Comparison of ENCODE assay signal across 17 cellular contexts in the genomic region with DNA sequence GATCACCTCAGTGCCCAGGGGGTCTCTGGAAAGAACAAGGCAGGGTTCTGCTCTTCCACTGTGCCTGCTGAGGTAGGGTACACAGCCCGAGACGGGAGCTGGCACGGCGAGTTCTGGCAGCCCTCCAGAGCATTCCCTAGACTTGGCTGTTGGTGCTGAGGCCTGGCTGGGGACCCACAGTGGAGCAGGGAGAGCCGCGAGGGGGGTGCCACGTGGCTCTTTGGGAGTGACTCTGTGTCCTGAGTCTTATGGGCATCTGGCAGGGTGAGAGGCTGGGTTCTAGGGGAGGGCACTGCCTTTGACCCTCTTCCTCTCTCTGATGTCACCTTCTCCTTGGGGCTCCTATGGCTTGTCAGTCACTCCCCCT.
A peak's percentile ranks its signal among the peaks of the same experiment; 100 is the strongest.
DNase-seq lines count a peak whose midpoint lies in the region; ATAC-seq and TF ChIP-seq lines count a peak whose summit lies in the region.
"Had no signal": no experiment of that assay in that cellular context is flagged by ENCODE, and none has a peak within 500 bp of the region (broad histone marks: within the 10 kb centered on the region; RNA-seq: fewer than 3 reads in every experiment).

No MANE protein-coding gene starts in this region.

- peaks cover 11% of the 10 kb centered on the region for H3K27me3 Mint-ChIP-seq in MCF 10A (ENCODE audit: insufficient read depth, unreplicated experiment)

- no peak for TF ChIP-seq POLR2A in breast epithelium (IDR thresholded peaks at IDR 0.05)

- peaks cover 9% of the 10 kb centered on the region for H3K4me1 Mint-ChIP-seq in MCF 10A (ENCODE audit: insufficient read depth, unreplicated experiment)

- H3K4me3 ChIP-seq in breast epithelium: no peak overlapping the region
- H3K4me3 ChIP-seq: GM23248 had no signal

- no peak for ATAC-seq in HG03039 (IDR thresholded peaks at IDR 0.05; ENCODE audit: unreplicated experiment)
- ATAC-seq: activated CD8-positive, alpha-beta T cell treated with anti-CD3 and anti-CD28 coated beads for 36 hours; Panc1 had no signal

- no peaks in the 10 kb centered on the region for H3K36me3 ChIP-seq in breast epithelium

- intact Hi-C loops in breast epithelium (cut with DNase I; ENCODE audit: low total_unique reads) (no loop called here), MCF 10A (cut with micrococcal nuclease) (no loop called here), cardiac septum (cut with DNase I) (no loop called here), posterior cingulate gyrus (cut with DNase I) (no loop called here)

- POLR2A ChIA-PET in MCF 10A (lab: Yijun Ruan, JAX): no interaction called here

- no peaks in the 10 kb centered on the region for H3K27me3 ChIP-seq in breast epithelium

- no TSS peak for BruUV-seq in MCF 10A (replicated peaks; lab: Mats Ljungman, UMichigan)

- no peaks in the 10 kb centered on the region for H3K9me3 ChIP-seq in breast epithelium

- CTCF ChIA-PET in MCF 10A (lab: Yijun Ruan, JAX): interaction anchor here (0.6 to 1.2 kb wide), 3 partner anchors 13 to 82 kb away, joined by 3 to 4 read pairs (median 3); no protein-coding TSS in a partner anchor

- no peak overlapping the region for H3K4me3 Mint-ChIP-seq in MCF 10A (ENCODE audit: unreplicated experiment)
- H3K4me3 Mint-ChIP-seq: activated CD8-positive, alpha-beta T cell treated with anti-CD3 and anti-CD28 coated beads for 36 hours had no signal

- H3K27ac Mint-ChIP-seq in MCF 10A (ENCODE audit: low read depth, unreplicated experiment): no peak overlapping the region
- H3K27ac Mint-ChIP-seq: activated CD8-positive, alpha-beta T cell treated with anti-CD3 and anti-CD28 coated beads for 36 hours had no signal

- H3K4me1 ChIP-seq in breast epithelium: peaks cover 0 to 9% of the 10 kb centered on the region in 2 donors

- DNase-seq in breast epithelium (ENCODE audit: low spot score in 2 of 2) (peak; percentile 71 to 73), MCF 10A (ENCODE audit: unreplicated experiment) (no peak), cardiac septum (ENCODE audit: low spot score) (peak; percentile 88), posterior cingulate gyrus (peak; percentile 27 to 90 (median 60)), T1000 (lab: John Stamatoyannopoulos, UW) (no peak), NCI-H1694 treated with DMSO at 0.1 percent for 48 hours (lab: John Stamatoyannopoulos, UW) (no peak), NCI-H2171 treated with DMSO at 0.1 percent for 48 hours (lab: John Stamatoyannopoulos, UW) (no peak)
- DNase-seq: 8988T; activated CD8-positive, alpha-beta T cell treated with anti-CD3 and anti-CD28 coated beads for 36 hours; cortex of kidney; GM23248; NCI-H1930; NCI-H526 treated with DMSO at 0.1 percent for 48 hours; SW 1271 had no signal

- TF ChIP-seq CTCF in breast epithelium (IDR thresholded peaks at IDR 0.05): no peak
- no peak for TF ChIP-seq CTCF in MCF 10A (IDR thresholded peaks at IDR 0.05; ENCODE audit: unreplicated experiment)

- H3K9me3 Mint-ChIP-seq in MCF 10A (ENCODE audit: unreplicated experiment): no peaks in the 10 kb centered on the region
- H3K9me3 Mint-ChIP-seq: activated CD8-positive, alpha-beta T cell treated with anti-CD3 and anti-CD28 coated beads for 36 hours had no signal

- no peaks in the 10 kb centered on the region for H3K36me3 Mint-ChIP-seq in MCF 10A (ENCODE audit: insufficient read depth, unreplicated experiment)

- H3K27ac ChIP-seq in breast epithelium: no peak overlapping the region
- H3K27ac ChIP-seq: C4-2B, GM23248 had no signal

Comparison
In these comparisons a context has a peak if more than half of its experiments do, and no peak if none do; other contexts are left out.
1. DNase-seq: peak in breast epithelium (2 of 2), cardiac septum (single experiment) and posterior cingulate gyrus (10 of 10); none in MCF 10A (single experiment), T1000 (single experiment), NCI-H1694 treated with DMSO at 0.1 percent for 48 hours (single experiment) and NCI-H2171 treated with DMSO at 0.1 percent for 48 hours (single experiment).